ENCODE assay signal across 1 cellular context in the genomic region with DNA sequence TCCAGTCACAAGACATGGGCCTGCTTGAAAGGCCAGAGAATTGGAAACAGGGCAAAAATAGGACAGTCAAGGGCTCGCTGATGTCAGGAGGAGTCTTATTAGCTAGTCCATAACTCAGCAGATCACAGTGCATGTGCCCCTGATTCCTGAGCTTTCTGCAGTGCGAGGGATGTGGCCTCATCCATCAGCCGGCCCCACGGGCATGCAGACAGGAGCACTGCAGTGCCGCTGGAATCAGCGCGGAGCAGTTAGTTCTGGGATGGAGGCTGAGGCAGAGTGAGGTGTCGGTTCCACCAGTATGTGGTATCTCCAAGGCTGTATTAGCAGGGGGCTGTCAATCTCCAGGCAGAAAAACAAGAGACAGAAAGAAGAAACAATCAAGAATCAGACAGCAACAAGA.
TF ChIP-seq lines count a peak whose summit lies in the region.

No MANE protein-coding gene starts in this region.

TF ChIP-seq in H1, 55 proteins besides CTCF, POLR2A, EP300 and RAD21 (continued from another document):
- no peak for TF ChIP-seq PHF8 (conservative IDR thresholded peaks at IDR 0.05; ENCODE audit: low read depth, low read length)
- TF ChIP-seq JUND (IDR thresholded peaks at IDR 0.05; ENCODE audit: low read length), result no peak
- TF ChIP-seq BRCA1 (IDR thresholded peaks at IDR 0.05; ENCODE audit: low read depth, low read length), result no peak
- TF ChIP-seq CBX5 (IDR thresholded peaks at IDR 0.05; ENCODE audit: low read depth, low read length), result no peak
